In the genomic region with DNA sequence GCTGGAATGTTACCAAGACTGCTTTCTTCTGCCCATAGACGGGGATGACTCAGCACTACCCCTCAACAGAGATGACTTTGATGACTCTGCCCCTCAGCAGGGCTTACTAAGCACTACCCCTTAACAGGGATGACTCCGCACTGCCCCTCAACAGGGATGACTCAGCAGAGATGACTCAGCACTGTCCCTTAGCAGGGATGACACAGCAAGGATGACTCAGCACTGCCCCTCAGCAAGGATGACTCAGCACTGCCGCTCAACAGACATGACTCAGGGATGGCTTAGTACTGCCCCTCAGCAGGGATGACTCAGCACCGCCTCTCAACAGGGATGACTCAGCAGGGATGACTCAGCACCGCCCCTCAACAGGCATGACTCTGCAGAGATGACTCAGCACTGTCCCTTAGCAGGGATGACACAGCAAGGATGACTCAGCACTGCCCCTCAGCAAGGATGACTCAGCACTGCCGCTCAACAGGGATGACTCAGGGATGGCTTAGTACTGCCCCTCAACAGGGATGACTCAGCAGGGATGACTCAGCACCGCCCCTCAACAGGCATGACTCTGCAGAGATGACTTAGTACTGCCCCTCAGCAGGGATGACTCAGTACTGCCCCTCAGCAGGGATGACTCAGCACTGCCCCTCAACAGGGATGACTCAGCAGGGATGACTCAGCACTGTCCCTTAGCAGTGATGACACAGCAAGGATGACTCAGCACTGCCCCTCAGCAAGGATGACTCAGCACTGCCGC, we compare ENCODE assay signal across 8 cellular contexts. TPM values are rescaled to one million over a fixed set of nuclear protein-coding genes. Genes with fewer than 3 reads are reported as not detected.
DNase-seq lines count a peak whose midpoint lies in the region; ATAC-seq and TF ChIP-seq lines count a peak whose summit lies in the region.
"Not testable (repeated sequence)": the region's sequence is repeated elsewhere in the genome, so short reads cannot be mapped to it uniquely, and the experiment has no call there.

No MANE protein-coding gene starts in this region.

- not testable (repeated sequence) for H3K79me2 ChIP-seq in DND-41 (ENCODE audit: insufficient read depth, low read length)

- not testable (repeated sequence) for TF ChIP-seq CTCF in DND-41 (IDR thresholded peaks at IDR 0.05; ENCODE audit: borderline replicate concordance, extremely low read depth, low read length, poor library complexity, severe bottlenecking); thyroid gland (IDR thresholded peaks at IDR 0.05)

- not testable (repeated sequence) for H3K9me3 Mint-ChIP-seq in activated T-helper 17 cell treated with anti-CD3 and anti-CD28 coated beads, Interleukin-2, amount 50 U/mL, for 72 hours

- H3K4me3 Mint-ChIP-seq in T-helper 17 cell, result peak overlapping the region; percentile 71
- peak overlapping the region; percentile 40 for H3K4me3 Mint-ChIP-seq in activated T-helper 17 cell treated with anti-CD3 and anti-CD28 coated beads, Interleukin-2, amount 50 U/mL, for 72 hours

- not testable (repeated sequence) for H3K36me3 Mint-ChIP-seq in T-helper 17 cell (ENCODE audit: low read depth)
- H3K36me3 Mint-ChIP-seq in activated T-helper 17 cell treated with anti-CD3 and anti-CD28 coated beads, Interleukin-2, amount 50 U/mL, for 72 hours (ENCODE audit: low read depth), result peaks cover 71% of the 10 kb centered on the region

- H3K27me3 ChIP-seq in DND-41 (ENCODE audit: insufficient read depth, low read length, poor library complexity); ectodermal cell (ENCODE audit: control insufficient read depth, insufficient read depth, low read length, poor library complexity, severe bottlenecking); skeletal muscle tissue (ENCODE audit: control insufficient read depth in 3 of 3, insufficient read depth in 3 of 3, low read length in 3 of 3); thyroid gland: not testable (repeated sequence)

- not testable (repeated sequence) for ATAC-seq in DND-41 (ENCODE audit: insufficient read depth, low read depth)
- ATAC-seq in T-helper 17 cell, result peak; percentile 20
- peak; percentile 60 for ATAC-seq in activated T-helper 17 cell treated with anti-CD3 and anti-CD28 coated beads, Interleukin-2, amount 50 U/mL, for 72 hours (replicated peaks)

- H3K4me1 ChIP-seq in DND-41 (ENCODE audit: insufficient read depth, low read length); ectodermal cell (ENCODE audit: control insufficient read depth, insufficient read depth, low read length); skeletal muscle tissue (ENCODE audit: control insufficient read depth in 3 of 3, insufficient read depth in 3 of 3, low read length in 3 of 3); thyroid gland: not testable (repeated sequence)

- peaks cover 76% of the 10 kb centered on the region for H3K36me3 ChIP-seq in DND-41 (ENCODE audit: insufficient read depth, low read length)
- H3K36me3 ChIP-seq in ectodermal cell (ENCODE audit: control insufficient read depth, insufficient read depth, low read length), result peaks cover 49% of the 10 kb centered on the region
- H3K36me3 ChIP-seq in skeletal muscle tissue (ENCODE audit: control insufficient read depth in 3 of 3, insufficient read depth in 3 of 3, low read length in 3 of 3), result peaks cover 50 to 73% (median 53%) of the 10 kb centered on the region in 3 donors
- H3K36me3 ChIP-seq in thyroid gland, result peaks cover 17 to 35% of the 10 kb centered on the region in 2 donors

- H3K4me2 ChIP-seq in DND-41 (ENCODE audit: insufficient read depth, low read length), result not testable (repeated sequence)

- peaks cover 31% of the 10 kb centered on the region for H4K20me1 ChIP-seq in DND-41 (ENCODE audit: insufficient read depth, low read length)

- H3K27me3 Mint-ChIP-seq in T-helper 17 cell; activated T-helper 17 cell treated with anti-CD3 and anti-CD28 coated beads, Interleukin-2, amount 50 U/mL, for 72 hours: not testable (repeated sequence)

- peak; percentile 62 for DNase-seq in DND-41
- DNase-seq in NCI-H1436 (lab: John Stamatoyannopoulos, UW), result peak; percentile 87
- DNase-seq in T-helper 17 cell, result peak in 1 of 3 donors; percentile 27
- DNase-seq in kidney tubule cell (ENCODE audit: low spot score), result peak; percentile 56
- DNase-seq in thyroid gland, result peak; percentile 36 to 56

- TF ChIP-seq POLR2A in thyroid gland (IDR thresholded peaks at IDR 0.05), result not testable (repeated sequence)

- peak overlapping the region; percentile 79 for H3K27ac Mint-ChIP-seq in T-helper 17 cell
- H3K27ac Mint-ChIP-seq in activated T-helper 17 cell treated with anti-CD3 and anti-CD28 coated beads, Interleukin-2, amount 50 U/mL, for 72 hours, result peak overlapping the region; percentile 93

- H3K4me1 Mint-ChIP-seq in T-helper 17 cell; activated T-helper 17 cell treated with anti-CD3 and anti-CD28 coated beads, Interleukin-2, amount 50 U/mL, for 72 hours: not testable (repeated sequence)

- H2AFZ ChIP-seq in DND-41 (ENCODE audit: low read depth, low read length), result not testable (repeated sequence)

- H3K27ac ChIP-seq in DND-41 (ENCODE audit: low read length) (peak overlapping the region; percentile 51; the same call in 1 of the 2 replicates), ectodermal cell (ENCODE audit: insufficient read depth, low read depth, low read length, poor library complexity, severe bottlenecking) (peak overlapping the region; percentile 81), skeletal muscle tissue (ENCODE audit: low read depth, low read length) (peak overlapping the region; percentile 92), thyroid gland (peak overlapping the region; percentile 61 to 85 (median 67))

- intact Hi-C loops in thyroid gland (cut with DNase I), result not testable (repeated sequence)

- WGBS in ectodermal cell, 2 experiments, result 84% methylated on average over 8 of the region's 8 CpGs
- 82 to 94% methylated on average over 4 to 8 of the region's 8 CpGs for WGBS in thyroid gland, 2 donors

- not testable (repeated sequence) for H3K9me3 ChIP-seq in DND-41 (ENCODE audit: insufficient read depth, low read length, severe bottlenecking); T-helper 17 cell (ENCODE audit: control insufficient read depth, low read length, poor library complexity, severe bottlenecking); ectodermal cell (ENCODE audit: control insufficient read depth, low read length); skeletal muscle tissue (ENCODE audit: control insufficient read depth in 3 of 3, low read length in 3 of 3); thyroid gland

- H3K4me3 ChIP-seq in DND-41 (ENCODE audit: low read depth in 1 of 2, low read length in 2 of 2); ectodermal cell (ENCODE audit: insufficient read depth, low read depth, low read length); skeletal muscle tissue (ENCODE audit: low read length in 3 of 3); thyroid gland (replicated peaks in 1 of 3): not testable (repeated sequence)

- not testable (repeated sequence) for H3K9ac ChIP-seq in DND-41 (ENCODE audit: low read depth, low read length); skeletal muscle tissue (ENCODE audit: low read depth in 1 of 3, low read length in 3 of 3)

RNA-seq across cellular contexts. Expression of a gene that starts 24.4 kb away (rescaled TPM):
- total RNA-seq in T-helper 17 cell, result under 1 TPM; 0.47 to 0.92 TPM
- under 1 TPM in 1 of 2 donors, not detected in 1; 0.53 TPM for total RNA-seq in activated T-helper 17 cell treated with anti-CD3 and anti-CD28 coated beads, Interleukin-2, amount 50 U/mL, for 72 hours
- 31.8 TPM for polyA plus RNA-seq in ectodermal cell (2013, experiment 1 of 4)
- polyA plus RNA-seq in ectodermal cell (2013, experiment 2 of 4), result 47.0 TPM
- 30.5 TPM for polyA plus RNA-seq in ectodermal cell (2013, experiment 3 of 4)
- polyA plus RNA-seq in ectodermal cell (2013, experiment 4 of 4), result 36.4 TPM
- total RNA-seq in skeletal muscle tissue, result 3.1 TPM
- 10 to 100 TPM in 2 of 4 donors, 1 to 10 TPM in 2; 7.4 to 12.8 (median 10.3) TPM for total RNA-seq in thyroid gland

RNA-seq across cellular contexts. Expression of a gene that starts 46.3 kb away (rescaled TPM):
- total RNA-seq in T-helper 17 cell (10 to 100 TPM; 32.5 to 38.3 TPM), skeletal muscle tissue (22.4 TPM), thyroid gland (10 to 100 TPM; 45.0 to 80.9 (median 72.1) TPM)
- total RNA-seq in activated T-helper 17 cell treated with anti-CD3 and anti-CD28 coated beads, Interleukin-2, amount 50 U/mL, for 72 hours, result 10 to 100 TPM in 1 of 2 donors, 1 to 10 TPM in 1; 9.3 to 11.1 TPM
- 78.2 TPM for polyA plus RNA-seq in ectodermal cell (2013, experiment 1 of 4)
- 64.8 TPM for polyA plus RNA-seq in ectodermal cell (2013, experiment 2 of 4)
- 65.7 TPM for polyA plus RNA-seq in ectodermal cell (2013, experiment 3 of 4)
- 59.7 TPM for polyA plus RNA-seq in ectodermal cell (2013, experiment 4 of 4)
